Comparison of ENCODE assay signal across 8 cellular contexts in the genomic region with DNA sequence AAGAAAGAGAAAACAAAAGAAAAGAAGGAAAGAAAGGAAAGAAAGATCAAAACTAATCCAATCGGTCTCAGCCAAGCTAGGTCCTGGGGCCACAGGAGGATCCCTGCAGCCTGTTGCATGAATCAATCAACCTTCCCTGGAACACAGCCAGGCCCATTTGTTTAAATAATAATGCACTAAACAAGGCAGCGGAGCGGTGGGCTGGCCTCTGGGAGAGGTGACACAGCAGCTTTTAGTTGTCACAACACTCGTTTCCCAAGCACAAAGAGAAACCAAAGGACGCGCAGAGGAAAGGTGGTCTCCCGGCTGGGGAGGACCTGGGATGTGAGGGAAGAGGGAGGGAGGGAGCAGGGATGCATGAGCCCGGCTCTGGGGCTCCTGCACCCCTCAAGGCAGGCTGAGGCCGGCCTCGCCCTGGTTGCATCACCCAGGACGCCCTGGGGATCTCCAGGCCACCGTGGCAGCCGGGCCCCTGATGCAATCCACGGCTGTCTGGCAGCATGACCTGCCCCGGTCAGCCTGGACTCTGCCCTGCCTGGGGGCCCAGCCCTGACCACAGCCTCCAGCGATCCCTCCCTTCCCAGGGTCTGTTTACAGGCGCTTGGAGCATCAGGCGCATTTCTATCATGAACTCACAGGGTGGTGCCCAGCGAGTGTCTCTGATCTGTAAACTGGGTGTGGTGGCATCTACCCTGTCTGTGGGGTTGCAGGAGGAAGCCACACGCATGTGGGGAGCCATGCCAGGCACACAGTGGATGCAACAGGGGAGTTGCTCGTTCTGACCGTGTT. TPM values are rescaled to one million over a fixed set of nuclear protein-coding genes. Genes with fewer than 3 reads are reported as not detected.
DNase-seq lines count a peak whose midpoint lies in the region; ATAC-seq, FAIRE-seq and TF ChIP-seq lines count a peak whose summit lies in the region.

No MANE protein-coding gene starts in this region.

- H3K27ac Mint-ChIP-seq in HFFc6 (peak overlapping the region; percentile 89; the same call in 1 of the 2 replicates), nephron (peak overlapping the region; percentile 37 to 87 (median 74))

- H3K9me3 Mint-ChIP-seq in HFFc6 (no peaks in the 10 kb centered on the region), nephron (no peaks in the 10 kb centered on the region)

- H3K36me3 Mint-ChIP-seq in HFFc6 (ENCODE audit: low read depth) (no peaks in the 10 kb centered on the region), nephron (ENCODE audit: low read depth) (no peaks in the 10 kb centered on the region)

- FAIRE-seq in RCC 7860 (lab: Jason Lieb, UNC) = peak; percentile 51

- TF ChIP-seq CTCF in HFFc6 (IDR thresholded peaks at IDR 0.05) (no peak), nephron (IDR thresholded peaks at IDR 0.05; ENCODE audit: unreplicated experiment in 3 of 3) (no peak)

- no peak for ATAC-seq in GM19328 (IDR thresholded peaks at IDR 0.05; ENCODE audit: unreplicated experiment)
- ATAC-seq in GM21717 (IDR thresholded peaks at IDR 0.05; ENCODE audit: unreplicated experiment) = no peak

- TF ChIP-seq POLR2A in erythroblast (IDR thresholded peaks at IDR 0.05; ENCODE audit: low read length) = peak; percentile 26

- DNase-seq in AG08395 (ENCODE audit: low spot score) (peak; percentile 86), HFFc6 (peak; percentile 66), RCC 7860 (ENCODE audit: low spot score) (peak; percentile 83), erythroblast (lab: John Stamatoyannopoulos, UW) (peak; percentile 75 to 81)
- DNase-seq in NK-92 treated with Interleukin-12 subunit alpha and Interleukin-12 subunit beta, amount 100 ng/mL, for 24 hours (lab: John Stamatoyannopoulos, UW) = no peak

- H3K4me3 Mint-ChIP-seq in HFFc6 = peak overlapping the region; percentile 54; the same call in 1 of the 2 replicates
- peak overlapping the region in 2 of 3 experiments; percentile 33 to 47 for H3K4me3 Mint-ChIP-seq in nephron

- H3K27me3 Mint-ChIP-seq in HFFc6 (ENCODE audit: insufficient read depth) (peaks cover 2% of the 10 kb centered on the region), nephron (ENCODE audit: low read depth) (peaks cover 30% of the 10 kb centered on the region)

- H3K4me1 Mint-ChIP-seq in HFFc6 (ENCODE audit: low read depth) (peaks cover 39% of the 10 kb centered on the region), nephron (peaks cover 14% of the 10 kb centered on the region)

RNA-seq across cellular contexts. Expression of gene MMP17, which starts 32.5 kb away (rescaled TPM):
- total RNA-seq in HFFc6 (2021; fragmentation: NEBNext Ultra II Directional; extraction: Animal tissue kit (Norgen Biotek cat#: 25700)) = 10 to 100 TPM; 23.9 to 31.5 (median 26.6) TPM

RNA-seq across cellular contexts. Expression of gene ULK1, which starts 33.8 kb away (rescaled TPM):
- 10 to 100 TPM; 21.4 to 35.0 (median 25.5) TPM for total RNA-seq in HFFc6 (2021; fragmentation: NEBNext Ultra II Directional; extraction: Animal tissue kit (Norgen Biotek cat#: 25700))
